In genomic region chr16:49281843-49282642, GRCh38 we compare ENCODE assay signal across 8 cellular contexts. TPM values are rescaled to one million over a fixed set of nuclear protein-coding genes. Genes with fewer than 3 reads are reported as not detected.
DNase-seq lines count a peak whose midpoint lies in the region; ATAC-seq and TF ChIP-seq lines count a peak whose summit lies in the region.

No MANE protein-coding gene starts in this region.

- H3K9me2 ChIP-seq in hepatocyte (replicated peaks; ENCODE audit: insufficient read depth): no peaks in the 10 kb centered on the region

- no peaks in the 10 kb centered on the region for H3K4me1 ChIP-seq in ACC112 (ENCODE audit: control insufficient read depth, insufficient read depth, low read length, unreplicated experiment)
- H3K4me1 ChIP-seq in hepatocyte (ENCODE audit: insufficient read depth): peaks cover 10% of the 10 kb centered on the region
- H3K4me1 ChIP-seq in rectal smooth muscle tissue (ENCODE audit: control insufficient read depth, insufficient read depth, low read length): peaks cover 7% of the 10 kb centered on the region

- H3K79me2 ChIP-seq in ACC112 (ENCODE audit: control insufficient read depth, insufficient read depth, low read length, unreplicated experiment) (no peaks in the 10 kb centered on the region), hepatocyte (no peaks in the 10 kb centered on the region)

- H3K36me3 ChIP-seq in ACC112 (ENCODE audit: insufficient read depth, low read length) (no peaks in the 10 kb centered on the region), hepatocyte (replicated peaks; ENCODE audit: insufficient read depth, low read depth) (no peaks in the 10 kb centered on the region), rectal smooth muscle tissue (ENCODE audit: control insufficient read depth, insufficient read depth, low read length) (no peaks in the 10 kb centered on the region)

- H3K27me3 ChIP-seq in ACC112 (ENCODE audit: insufficient read depth, low read length): peaks cover 89% of the 10 kb centered on the region
- peaks cover 90% of the 10 kb centered on the region for H3K27me3 ChIP-seq in hepatocyte
- H3K27me3 ChIP-seq in rectal smooth muscle tissue (ENCODE audit: control insufficient read depth, insufficient read depth, low read length): peaks cover 52% of the 10 kb centered on the region

- WGBS in hepatocyte (ENCODE audit: low lambda C conversion rate, missing lambda C conversion rate): 2% methylated on average over 56 of the region's 124 CpGs

- H3K4me3 ChIP-seq in ACC112 (ENCODE audit: low read depth, low read length) (peak overlapping the region; percentile 58), hepatocyte (peak overlapping the region; percentile 67), rectal smooth muscle tissue (ENCODE audit: low read length) (peak overlapping the region; percentile 57)

- H3K9ac ChIP-seq in rectal smooth muscle tissue (ENCODE audit: low read length): no peak overlapping the region

- no peaks in the 10 kb centered on the region for H3K9me3 ChIP-seq in hepatocyte (ENCODE audit: low read depth)

- H2AFZ ChIP-seq in ACC112 (ENCODE audit: low read length, unreplicated experiment): no peak overlapping the region
- H2AFZ ChIP-seq in hepatocyte: peak overlapping the region; percentile 89

- peak; percentile 82 for ATAC-seq in GM18868 (IDR thresholded peaks at IDR 0.05; ENCODE audit: unreplicated experiment)
- peak; percentile 87 for ATAC-seq in HG03103 (IDR thresholded peaks at IDR 0.05; ENCODE audit: low read depth, unreplicated experiment)

- peak overlapping the region; percentile 94 for H3K4me2 ChIP-seq in hepatocyte

- H4K20me1 ChIP-seq in hepatocyte (ENCODE audit: insufficient read depth, poor library complexity, severe bottlenecking): no peaks in the 10 kb centered on the region

- TF ChIP-seq CTCF in hepatocyte (IDR thresholded peaks at IDR 0.05; ENCODE audit: poor library complexity): peak; percentile 38

- DNase-seq in NCI-H524 (lab: John Stamatoyannopoulos, UW): peak; percentile 84 to 95
- peak; percentile 15 to 92 (median 84) for DNase-seq in anterior cingulate cortex (lab: John Stamatoyannopoulos, UW)
- DNase-seq in hepatocyte (ENCODE audit: low spot score): peak; percentile 95
- DNase-seq in NK-92 (lab: John Stamatoyannopoulos, UW; ENCODE audit: unreplicated experiment): no peak

- H3K27ac ChIP-seq in ACC112 (ENCODE audit: low read depth, low read length) (no peak overlapping the region), hepatocyte (no peak overlapping the region), rectal smooth muscle tissue (ENCODE audit: low read depth, low read length) (no peak overlapping the region)

RNA-seq across cellular contexts. Expression of gene CBLN1, which starts 0.4 kb away (rescaled TPM):
- total RNA-seq in hepatocyte: 0.07 and 0.20 TPM in 2 replicates
- not detected in 2 replicates for polyA plus RNA-seq in hepatocyte
